ENCODE assay signal across 1 cellular context in genomic region chr12:128269108-128269713, GRCh38.
TF ChIP-seq lines count a peak whose summit lies in the region.

No MANE protein-coding gene starts in this region.

TF ChIP-seq in GM23338, 12 proteins besides CTCF, POLR2A, EP300 and RAD21 (continued from another document):
- TF ChIP-seq REST (IDR thresholded peaks at IDR 0.05; ENCODE audit: unreplicated experiment), result no peak
- TF ChIP-seq EZH2 (IDR thresholded peaks at IDR 0.05; ENCODE audit: low read depth, unreplicated experiment), result no peak
- no peak for TF ChIP-seq ZNF114 (CRISPR knock-in tag; IDR thresholded peaks at IDR 0.05)
- TF ChIP-seq ETS1 (IDR thresholded peaks at IDR 0.05), result no peak
- no peak for TF ChIP-seq CREB1 (CRISPR knock-in tag; IDR thresholded peaks at IDR 0.05; ENCODE audit: low read depth)
- no peak for TF ChIP-seq NANOG (IDR thresholded peaks at IDR 0.05; ENCODE audit: borderline replicate concordance)
- TF ChIP-seq ZNF331 (CRISPR knock-in tag; IDR thresholded peaks at IDR 0.05; ENCODE audit: low read depth), result no peak
- TF ChIP-seq POLR2AphosphoS5 (IDR thresholded peaks at IDR 0.05; ENCODE audit: low read depth), result no peak
- no peak for TF ChIP-seq STAT1 (IDR thresholded peaks at IDR 0.05; ENCODE audit: unreplicated experiment)
- TF ChIP-seq JUNB (IDR thresholded peaks at IDR 0.05; ENCODE audit: unreplicated experiment), result no peak
- no peak for TF ChIP-seq ZNF462 (CRISPR knock-in tag; IDR thresholded peaks at IDR 0.05)
